In the genomic region with DNA sequence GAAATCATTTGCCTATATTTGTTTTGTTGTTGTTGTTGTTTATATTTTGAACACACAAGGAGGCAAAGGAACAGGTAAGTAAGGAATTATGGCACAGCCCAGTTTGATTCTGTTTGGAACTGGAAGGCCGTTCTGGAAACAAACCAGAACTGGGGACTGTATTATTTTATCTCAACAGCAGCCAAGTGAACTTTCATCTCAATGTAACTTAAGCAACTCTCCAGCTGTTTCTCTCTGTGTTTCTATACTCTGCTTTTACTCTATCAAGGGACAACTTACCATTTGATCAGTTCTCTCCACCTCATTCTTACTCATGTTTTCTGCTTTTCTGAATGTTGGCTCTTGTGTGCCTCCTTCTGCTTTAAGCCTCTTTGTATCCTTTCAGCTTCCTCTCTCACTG, we compare ENCODE assay signal across 23 cellular contexts. TPM values are rescaled to one million over a fixed set of nuclear protein-coding genes. Genes with fewer than 3 reads are reported as not detected.
"Had no signal": no experiment of that assay in that cellular context is flagged by ENCODE, and none has a peak within 500 bp of the region (broad histone marks: within the 10 kb centered on the region; RNA-seq: fewer than 3 reads in every experiment).

No MANE protein-coding gene starts in this region.

- H3K4me3 ChIP-seq: adrenal gland had no signal

- H3K36me3 ChIP-seq: adrenal gland had no signal

- H3K27me3 Mint-ChIP-seq: activated CD4-positive, alpha-beta memory T cell treated with anti-CD3 and anti-CD28 coated beads, Interleukin-2, amount 10 ng/mL, durations not matched to agents 7 days and 5 days; activated CD4-positive, alpha-beta T cell treated with anti-CD3 and anti-CD28 coated beads for 36 hours; activated naive CD8-positive, alpha-beta T cell treated with anti-CD3 and anti-CD28 coated beads, Interleukin-2, amount 10 ng/mL, durations not matched to agents 7 days and 5 days; T-helper 17 cell had no signal

- H3K27ac ChIP-seq: adrenal gland had no signal

- H3K9me3 Mint-ChIP-seq: activated CD4-positive, alpha-beta memory T cell treated with anti-CD3 and anti-CD28 coated beads, Interleukin-2, amount 10 ng/mL, durations not matched to agents 7 days and 5 days had no signal

- DNase-seq: activated CD4-positive, alpha-beta memory T cell treated with anti-CD3 and anti-CD28 coated beads, Interleukin-2, amount 10 ng/mL, durations not matched to agents 7 days and 5 days; activated CD4-positive, alpha-beta T cell treated with anti-CD3 and anti-CD28 coated beads for 36 hours; activated CD4-positive, alpha-beta T cell treated with anti-CD3 and anti-CD28 coated beads, Interleukin-2, amount 50 U/mL, for 1 hour; activated naive CD4-positive, alpha-beta T cell treated with anti-CD3 and anti-CD28 coated beads, Interleukin-2, amount 50 U/mL, for 16 hours; activated naive CD8-positive, alpha-beta T cell treated with anti-CD3 and anti-CD28 coated beads, Interleukin-2, amount 10 ng/mL, durations not matched to agents 7 days and 5 days; activated T-cell treated with anti-CD3 and anti-CD28 coated beads for 4 hours; adrenal gland; anterior cingulate cortex; IMR-90; KG1; NCI-H1092; NCI-H1436; NCI-H1694 treated with DMSO at 0.1 percent for 48 hours; NCI-H2029 treated with DMSO at 0.1 percent for 48 hours; NCI-H446; NCI-H524; PC-3; SHP77 treated with DMSO at 0.1 percent for 48 hours; T-helper 17 cell; T-helper 9 cell had no signal

- H3K4me3 Mint-ChIP-seq: activated CD4-positive, alpha-beta memory T cell treated with anti-CD3 and anti-CD28 coated beads, Interleukin-2, amount 10 ng/mL, durations not matched to agents 7 days and 5 days; activated CD4-positive, alpha-beta T cell treated with anti-CD3 and anti-CD28 coated beads for 36 hours; activated naive CD8-positive, alpha-beta T cell treated with anti-CD3 and anti-CD28 coated beads, Interleukin-2, amount 10 ng/mL, durations not matched to agents 7 days and 5 days; T-helper 17 cell had no signal

- ATAC-seq: activated CD4-positive, alpha-beta T cell treated with anti-CD3 and anti-CD28 coated beads for 36 hours; PC-3; T-helper 17 cell had no signal

- H3K9me3 ChIP-seq: adrenal gland had no signal

- H3K27me3 ChIP-seq: adrenal gland had no signal

- H3K4me1 ChIP-seq: adrenal gland had no signal

- H3K4me1 Mint-ChIP-seq: activated CD4-positive, alpha-beta memory T cell treated with anti-CD3 and anti-CD28 coated beads, Interleukin-2, amount 10 ng/mL, durations not matched to agents 7 days and 5 days; activated CD4-positive, alpha-beta T cell treated with anti-CD3 and anti-CD28 coated beads for 36 hours; activated naive CD8-positive, alpha-beta T cell treated with anti-CD3 and anti-CD28 coated beads, Interleukin-2, amount 10 ng/mL, durations not matched to agents 7 days and 5 days; T-helper 17 cell had no signal

- H3K27ac Mint-ChIP-seq: activated CD4-positive, alpha-beta memory T cell treated with anti-CD3 and anti-CD28 coated beads, Interleukin-2, amount 10 ng/mL, durations not matched to agents 7 days and 5 days; activated CD4-positive, alpha-beta T cell treated with anti-CD3 and anti-CD28 coated beads for 36 hours; activated naive CD8-positive, alpha-beta T cell treated with anti-CD3 and anti-CD28 coated beads, Interleukin-2, amount 10 ng/mL, durations not matched to agents 7 days and 5 days; T-helper 17 cell had no signal

RNA-seq across cellular contexts. Expression of a gene that starts 16.0 kb away (rescaled TPM):
- total RNA-seq: activated CD4-positive, alpha-beta memory T cell treated with anti-CD3 and anti-CD28 coated beads, Interleukin-2, amount 10 ng/mL, durations not matched to agents 7 days and 5 days; activated CD4-positive, alpha-beta T cell treated with anti-CD3 and anti-CD28 coated beads for 36 hours; activated CD8-positive, alpha-beta memory T cell treated with anti-CD3 and anti-CD28 coated beads for 36 hours; IMR-90; LHCN-M2; M059J had no signal
- polyA plus RNA-seq: IMR-90 had no signal
